Comparison of ENCODE assay signal across 9 cellular contexts in the genomic region with DNA sequence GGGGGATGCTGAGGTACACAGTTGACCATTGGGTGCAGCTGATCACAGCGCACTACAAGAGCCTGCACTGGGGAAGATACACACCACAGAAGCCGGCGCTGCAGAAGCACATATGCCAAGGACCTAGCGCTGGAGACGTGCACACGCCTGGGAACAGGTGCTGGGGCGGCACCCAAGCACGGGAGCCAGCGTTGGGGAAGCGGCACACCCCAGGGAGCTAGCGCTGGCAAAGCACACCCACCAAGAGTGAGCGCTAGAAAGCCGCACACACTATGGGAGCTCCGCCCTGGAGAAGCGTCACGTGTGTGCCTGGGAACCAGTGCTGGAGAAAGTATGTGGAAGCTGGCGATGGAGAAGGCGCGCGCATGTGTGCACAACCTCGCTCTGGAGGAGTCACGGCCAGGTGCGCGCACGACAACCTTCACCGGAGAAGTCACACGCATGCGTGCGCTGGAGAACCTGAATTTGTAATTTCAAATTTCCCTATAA. TPM values are rescaled to one million over a fixed set of nuclear protein-coding genes. Genes with fewer than 3 reads are reported as not detected.
DNase-seq lines count a peak whose midpoint lies in the region; ATAC-seq and TF ChIP-seq lines count a peak whose summit lies in the region.
"Had no signal": no experiment of that assay in that cellular context is flagged by ENCODE, and none has a peak within 500 bp of the region (broad histone marks: within the 10 kb centered on the region; RNA-seq: fewer than 3 reads in every experiment).

No MANE protein-coding gene starts in this region.

- CTCF ChIA-PET in HEK293 (lab: Yijun Ruan, JAX): interaction anchor here (0.6 to 1.1 kb wide), 3 partner anchors 23 to 148 kb away, joined by 3 read pairs; no protein-coding TSS in a partner anchor
- CTCF ChIA-PET in OCI-LY7 (lab: Charles Lee; ENCODE audit: unreplicated experiment): no interaction called here

- DNase-seq in AG08395 (ENCODE audit: low spot score): peak; percentile 64
- DNase-seq in OCI-LY7 (ENCODE audit: low spot score): no peak
- DNase-seq in lung (ENCODE audit: low spot score): peak; percentile 74
- DNase-seq in thyroid gland: peak; percentile 89 to 90
- no peak for DNase-seq in GM13977 (ENCODE audit: low spot score)

- H3K9me2 ChIP-seq in OCI-LY7 (ENCODE audit: insufficient read depth, low read length): no peaks in the 10 kb centered on the region

- POLR2A ChIA-PET in HEK293 (lab: Yijun Ruan, JAX): interaction anchor here (1.0 kb wide), 1 partner anchor 196 kb away, joined by 12 read pairs; no protein-coding TSS in a partner anchor
- POLR2A ChIA-PET in OCI-LY7 (lab: Charles Lee): no interaction called here

- no peak overlapping the region for H2AFZ ChIP-seq in OCI-LY7 (ENCODE audit: low read length)

- no peaks in the 10 kb centered on the region for H3K27me3 ChIP-seq in ectodermal cell (ENCODE audit: control insufficient read depth, insufficient read depth, low read length, poor library complexity, severe bottlenecking)
- no peaks in the 10 kb centered on the region for H3K27me3 ChIP-seq in lung (ENCODE audit: control insufficient read depth, insufficient read depth)
- H3K27me3 ChIP-seq in thyroid gland: no peaks in the 10 kb centered on the region

- TF ChIP-seq CTCF in HEK293 (tag by site-specific recombination; IDR thresholded peaks at IDR 0.05): no peak
- no peak for TF ChIP-seq CTCF in OCI-LY7 (conservative IDR thresholded peaks at IDR 0.05; ENCODE audit: low read length)
- no peak for TF ChIP-seq CTCF in lung (IDR thresholded peaks at IDR 0.05; ENCODE audit: control extremely low read depth, extremely low read depth)
- TF ChIP-seq CTCF in thyroid gland (IDR thresholded peaks at IDR 0.05): no peak
- TF ChIP-seq CTCF in GM13977 (IDR thresholded peaks at IDR 0.05; ENCODE audit: extremely low read depth, insufficient read depth, missing control alignments): no peak

- H3K4me2 ChIP-seq in OCI-LY7 (ENCODE audit: low read length): peak overlapping the region; percentile 47

- ATAC-seq in lung (ENCODE audit: insufficient read depth, low FRiP score) (peak; percentile 12), GM21576 (IDR thresholded peaks at IDR 0.05; ENCODE audit: unreplicated experiment) (no peak)

- H3K36me3 ChIP-seq in HEK293 (ENCODE audit: control insufficient read depth in 2 of 2, insufficient read depth in 1 of 2, low read length in 2 of 2) (no peaks in the 10 kb centered on the region), OCI-LY7 (ENCODE audit: insufficient read depth, low read length) (0 out of 2 replicates have a peak, but pooled peaks cover 4% of the 10 kb centered on the region), ectodermal cell (ENCODE audit: control insufficient read depth, insufficient read depth, low read length) (no peaks in the 10 kb centered on the region), lung (ENCODE audit: control insufficient read depth in 2 of 2, insufficient read depth in 2 of 2, low read length in 2 of 2) (no peaks in the 10 kb centered on the region), thyroid gland (no peaks in the 10 kb centered on the region)
- H3K36me3 ChIP-seq: neutrophil had no signal

- TF ChIP-seq POLR2A in thyroid gland (IDR thresholded peaks at IDR 0.05): no peak

- WGBS in ectodermal cell, 2 experiments: 43 to 47% methylated on average over 29 of the region's 29 CpGs
- WGBS in lung, 2 donors: 42 to 56% methylated on average over 29 of the region's 29 CpGs
- WGBS in thyroid gland, 2 donors: 51 to 54% methylated on average over 19 to 21 of the region's 29 CpGs

- H3K9me3 ChIP-seq in HEK293 (ENCODE audit: control insufficient read depth, insufficient read depth, low read depth, low read length): no peaks in the 10 kb centered on the region
- no peaks in the 10 kb centered on the region for H3K9me3 ChIP-seq in OCI-LY7 (ENCODE audit: low read length)
- H3K9me3 ChIP-seq in ectodermal cell (ENCODE audit: control insufficient read depth, low read length): no peaks in the 10 kb centered on the region
- H3K9me3 ChIP-seq in lung (ENCODE audit: control insufficient read depth in 2 of 2, insufficient read depth in 1 of 2, low read length in 1 of 2): no peaks in the 10 kb centered on the region
- no peaks in the 10 kb centered on the region for H3K9me3 ChIP-seq in thyroid gland
- H3K9me3 ChIP-seq: neutrophil had no signal

- in situ Hi-C loops in GM13977 (cut with MboI; ENCODE audit: low pct_unique_long_range_greater_than_20kb, low sequenced_read_pairs, unreplicated experiment): no loop called here

- H3K79me2 ChIP-seq in OCI-LY7 (ENCODE audit: insufficient read depth, low read depth, low read length): peaks cover 33% of the 10 kb centered on the region; the same call in 1 of the 2 replicates

- intact Hi-C loops in OCI-LY7 (cut with micrococcal nuclease; ENCODE audit: unreplicated experiment) (no loop called here), thyroid gland (cut with DNase I) (no loop called here)

- no TSS peak for BruUV-seq in OCI-LY7 (replicated peaks; lab: Mats Ljungman, UMichigan)

- H4K20me1 ChIP-seq in OCI-LY7 (ENCODE audit: insufficient read depth, low read length): no peaks in the 10 kb centered on the region; the same call in 1 of the 2 replicates

- H3K4me1 ChIP-seq in HEK293 (ENCODE audit: control insufficient read depth, insufficient read depth, low read length): peaks cover 3% of the 10 kb centered on the region
- H3K4me1 ChIP-seq in OCI-LY7 (ENCODE audit: insufficient read depth, low read length, poor library complexity, severe bottlenecking): peaks cover 14% of the 10 kb centered on the region
- peaks cover 15% of the 10 kb centered on the region for H3K4me1 ChIP-seq in ectodermal cell (ENCODE audit: control insufficient read depth, insufficient read depth, low read length)
- H3K4me1 ChIP-seq in lung (ENCODE audit: control insufficient read depth in 2 of 2, insufficient read depth in 2 of 2, low read length in 2 of 2): no peaks in the 10 kb centered on the region
- H3K4me1 ChIP-seq in thyroid gland: peaks cover 0 to 7% of the 10 kb centered on the region in 2 donors

- H3K27ac ChIP-seq in HEK293 (ENCODE audit: extremely low read depth, low read depth, low read length) (no peak overlapping the region; the same call in 1 of the 2 replicates), OCI-LY7 (ENCODE audit: low read depth, low read length, poor library complexity, severe bottlenecking) (no peak overlapping the region), ectodermal cell (ENCODE audit: insufficient read depth, low read depth, low read length, poor library complexity, severe bottlenecking) (no peak overlapping the region), lung (ENCODE audit: low read depth in 1 of 2, low read length in 1 of 2) (no peak overlapping the region), thyroid gland (no peak overlapping the region)
- H3K27ac ChIP-seq: neutrophil had no signal

- H3K4me3 ChIP-seq in HEK293 (ENCODE audit: low read depth, low read length): peak overlapping the region; percentile 47
- H3K4me3 ChIP-seq in OCI-LY7 (ENCODE audit: low read depth, low read length, poor library complexity, severe bottlenecking): no peak overlapping the region
- H3K4me3 ChIP-seq in ectodermal cell (ENCODE audit: insufficient read depth, low read depth, low read length): peak overlapping the region; percentile 30
- no peak overlapping the region for H3K4me3 ChIP-seq in lung
- H3K4me3 ChIP-seq in thyroid gland (replicated peaks in 1 of 3): peak overlapping the region in 1 of 3 donors; percentile 24

TF ChIP-seq in HEK293, 187 proteins besides CTCF, POLR2A, EP300 and RAD21 (continues in another document):
- peak; percentile 26 for TF ChIP-seq SP7 (tag by site-specific recombination; IDR thresholded peaks at IDR 0.05)
- TF ChIP-seq ZNF830 (tag by site-specific recombination; IDR thresholded peaks at IDR 0.05; ENCODE audit: low read depth): no peak
- no peak for TF ChIP-seq ZNF274 (IDR thresholded peaks at IDR 0.05; ENCODE audit: low read length)
- no peak for TF ChIP-seq ZNF274 (tag by site-specific recombination; IDR thresholded peaks at IDR 0.05; ENCODE audit: borderline replicate concordance)
- no peak for TF ChIP-seq ZNF324 (tag by site-specific recombination; IDR thresholded peaks at IDR 0.05)
- TF ChIP-seq, protein P1, sequence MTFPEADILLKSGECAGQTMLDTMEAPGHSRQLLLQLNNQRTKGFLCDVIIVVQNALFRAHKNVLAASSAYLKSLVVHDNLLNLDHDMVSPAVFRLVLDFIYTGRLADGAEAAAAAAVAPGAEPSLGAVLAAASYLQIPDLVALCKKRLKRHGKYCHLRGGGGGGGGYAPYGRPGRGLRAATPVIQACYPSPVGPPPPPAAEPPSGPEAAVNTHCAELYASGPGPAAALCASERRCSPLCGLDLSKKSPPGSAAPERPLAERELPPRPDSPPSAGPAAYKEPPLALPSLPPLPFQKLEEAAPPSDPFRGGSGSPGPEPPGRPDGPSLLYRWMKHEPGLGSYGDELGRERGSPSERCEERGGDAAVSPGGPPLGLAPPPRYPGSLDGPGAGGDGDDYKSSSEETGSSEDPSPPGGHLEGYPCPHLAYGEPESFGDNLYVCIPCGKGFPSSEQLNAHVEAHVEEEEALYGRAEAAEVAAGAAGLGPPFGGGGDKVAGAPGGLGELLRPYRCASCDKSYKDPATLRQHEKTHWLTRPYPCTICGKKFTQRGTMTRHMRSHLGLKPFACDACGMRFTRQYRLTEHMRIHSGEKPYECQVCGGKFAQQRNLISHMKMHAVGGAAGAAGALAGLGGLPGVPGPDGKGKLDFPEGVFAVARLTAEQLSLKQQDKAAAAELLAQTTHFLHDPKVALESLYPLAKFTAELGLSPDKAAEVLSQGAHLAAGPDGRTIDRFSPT (tag by site-specific recombination; IDR thresholded peaks at IDR 0.05): no peak
- peak; percentile 80 for TF ChIP-seq KLF1 (tag by site-specific recombination; IDR thresholded peaks at IDR 0.05)
- TF ChIP-seq, protein P2, sequence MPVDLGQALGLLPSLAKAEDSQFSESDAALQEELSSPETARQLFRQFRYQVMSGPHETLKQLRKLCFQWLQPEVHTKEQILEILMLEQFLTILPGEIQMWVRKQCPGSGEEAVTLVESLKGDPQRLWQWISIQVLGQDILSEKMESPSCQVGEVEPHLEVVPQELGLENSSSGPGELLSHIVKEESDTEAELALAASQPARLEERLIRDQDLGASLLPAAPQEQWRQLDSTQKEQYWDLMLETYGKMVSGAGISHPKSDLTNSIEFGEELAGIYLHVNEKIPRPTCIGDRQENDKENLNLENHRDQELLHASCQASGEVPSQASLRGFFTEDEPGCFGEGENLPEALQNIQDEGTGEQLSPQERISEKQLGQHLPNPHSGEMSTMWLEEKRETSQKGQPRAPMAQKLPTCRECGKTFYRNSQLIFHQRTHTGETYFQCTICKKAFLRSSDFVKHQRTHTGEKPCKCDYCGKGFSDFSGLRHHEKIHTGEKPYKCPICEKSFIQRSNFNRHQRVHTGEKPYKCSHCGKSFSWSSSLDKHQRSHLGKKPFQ (tag by site-specific recombination; IDR thresholded peaks at IDR 0.05): peak; percentile 78

RNA-seq across cellular contexts. Expression of gene FANCC, which starts 4.5 kb away (rescaled TPM):
- 12.3 and 13.9 TPM in 2 replicates for total RNA-seq in OCI-LY7 (2014; rRNA removed; shearing (Covaris generic))
- total RNA-seq in OCI-LY7 (2022) (28.7 TPM in 2 replicates), lung (10 to 100 TPM; 12.4 to 20.0 TPM), thyroid gland (10 to 100 TPM; 13.9 to 15.0 (median 14.2) TPM)
- polyA plus RNA-seq in ectodermal cell (2013, experiment 1 of 4): 31.0 TPM
- 28.4 TPM for polyA plus RNA-seq in ectodermal cell (2013, experiment 2 of 4)
- 18.3 TPM for polyA plus RNA-seq in ectodermal cell (2013, experiment 3 of 4)
- polyA plus RNA-seq in ectodermal cell (2013, experiment 4 of 4): 18.5 TPM
- polyA plus RNA-seq in lung: 1 to 10 TPM; 4.4 to 5.1 TPM

Comparison
In these comparisons a context has a peak if more than half of its experiments do, and no peak if none do; other contexts are left out.
1. DNase-seq: peak in AG08395 (single experiment), lung (single experiment) and thyroid gland (2 of 2); none in OCI-LY7 (single experiment) and GM13977 (single experiment).
2. H3K4me3 ChIP-seq: peak in HEK293 (single experiment) and ectodermal cell (single experiment); none in OCI-LY7 (single experiment) and lung (single experiment).